ENCODE assay signal across 1 cellular context in genomic region chr2:174058022-174058421, GRCh38.
TF ChIP-seq lines count a peak whose summit lies in the region.

No MANE protein-coding gene starts in this region.

TF ChIP-seq in GM23338, 12 proteins besides CTCF, POLR2A, EP300 and RAD21 (continued from another document):
- TF ChIP-seq ZNF114 (CRISPR knock-in tag; IDR thresholded peaks at IDR 0.05) (no peak), JUNB (IDR thresholded peaks at IDR 0.05; ENCODE audit: unreplicated experiment) (no peak), STAT1 (IDR thresholded peaks at IDR 0.05; ENCODE audit: unreplicated experiment) (no peak), POLR2AphosphoS5 (IDR thresholded peaks at IDR 0.05; ENCODE audit: low read depth) (no peak), EZH2phosphoT487 (IDR thresholded peaks at IDR 0.05; ENCODE audit: unreplicated experiment) (no peak)
